ENCODE assay signal across 9 cellular contexts in genomic region chr6:151482290-151482689, GRCh38. TPM values are rescaled to one million over a fixed set of nuclear protein-coding genes. Genes with fewer than 3 reads are reported as not detected.
DNase-seq lines count a peak whose midpoint lies in the region; ATAC-seq and TF ChIP-seq lines count a peak whose summit lies in the region.
"Had no signal": no experiment of that assay in that cellular context is flagged by ENCODE, and none has a peak within 500 bp of the region (broad histone marks: within the 10 kb centered on the region; RNA-seq: fewer than 3 reads in every experiment).

No MANE protein-coding gene starts in this region.

- H3K79me2 ChIP-seq in GM23248 (ENCODE audit: insufficient read depth): no peaks in the 10 kb centered on the region

- H3K9me3 ChIP-seq in GM23248 (ENCODE audit: low read depth) (no peaks in the 10 kb centered on the region), mucosa of stomach (ENCODE audit: control insufficient read depth, low read length) (no peaks in the 10 kb centered on the region), sigmoid colon (no peaks in the 10 kb centered on the region)

- H3K36me3 ChIP-seq in GM23248 (ENCODE audit: low read depth) (no peaks in the 10 kb centered on the region), mucosa of stomach (ENCODE audit: control insufficient read depth, insufficient read depth, low read length) (no peaks in the 10 kb centered on the region), sigmoid colon (no peaks in the 10 kb centered on the region)

- H3K4me2 ChIP-seq in GM23248 (ENCODE audit: unreplicated experiment): peak overlapping the region; percentile 82

- 3 to 6% methylated on average over 5 of the region's 5 CpGs for WGBS in GM23248 (ENCODE audit: low coverage in 1 of 2, low lambda C conversion rate in 2 of 2, missing lambda C conversion rate in 2 of 2), 2 experiments
- 32 to 56% methylated on average over 5 of the region's 5 CpGs for WGBS in sigmoid colon, 2 donors

- H3F3A ChIP-seq in GM23248 (ENCODE audit: insufficient read depth): peaks cover 6% of the 10 kb centered on the region; the same call in 1 of the 2 replicates

- H3K27ac Mint-ChIP-seq in activated naive CD8-positive, alpha-beta T cell treated with anti-CD3 and anti-CD28 coated beads, Interleukin-2, amount 50 U/mL, for 24 hours: peak overlapping the region; percentile 66

- H4K20me1 ChIP-seq in GM23248 (ENCODE audit: insufficient read depth): no peaks in the 10 kb centered on the region

- DNase-seq in CD1c-positive myeloid dendritic cell (ENCODE audit: extremely low spot score): peak; percentile 78
- DNase-seq in GM23248: peak; percentile 53
- no peak for DNase-seq in activated naive CD8-positive, alpha-beta T cell treated with anti-CD3 and anti-CD28 coated beads, Interleukin-2, amount 50 U/mL, for 24 hours
- DNase-seq in sigmoid colon: no peak
- no peak for DNase-seq in substantia nigra (lab: John Stamatoyannopoulos, UW)

- peak overlapping the region; percentile 89 for H2AFZ ChIP-seq in GM23248

- H3K9me3 Mint-ChIP-seq in activated naive CD8-positive, alpha-beta T cell treated with anti-CD3 and anti-CD28 coated beads, Interleukin-2, amount 50 U/mL, for 24 hours: no peaks in the 10 kb centered on the region

- H3K27ac ChIP-seq in GM23248: peak overlapping the region; percentile 29
- peak overlapping the region in 1 of 4 donors; percentile 18 for H3K27ac ChIP-seq in sigmoid colon
- H3K27ac ChIP-seq in substantia nigra (ENCODE audit: low read depth, low read length, poor library complexity, severe bottlenecking): no peak overlapping the region

- H3K4me3 Mint-ChIP-seq in activated naive CD8-positive, alpha-beta T cell treated with anti-CD3 and anti-CD28 coated beads, Interleukin-2, amount 50 U/mL, for 24 hours: peak overlapping the region; percentile 22

- H3K36me3 Mint-ChIP-seq in activated naive CD8-positive, alpha-beta T cell treated with anti-CD3 and anti-CD28 coated beads, Interleukin-2, amount 50 U/mL, for 24 hours (ENCODE audit: low read depth): no peaks in the 10 kb centered on the region

- H3K27me3 Mint-ChIP-seq in activated naive CD8-positive, alpha-beta T cell treated with anti-CD3 and anti-CD28 coated beads, Interleukin-2, amount 50 U/mL, for 24 hours: no peaks in the 10 kb centered on the region

- H3K4me3 ChIP-seq in GM23248: peak overlapping the region; percentile 64
- no peak overlapping the region for H3K4me3 ChIP-seq in mucosa of stomach (ENCODE audit: low read length)
- H3K4me3 ChIP-seq in sigmoid colon: peak overlapping the region in 1 of 4 donors; percentile 7

- no peak for ATAC-seq in activated naive CD8-positive, alpha-beta T cell treated with anti-CD3 and anti-CD28 coated beads, Interleukin-2, amount 50 U/mL, for 24 hours
- ATAC-seq in GM21737 (IDR thresholded peaks at IDR 0.05; ENCODE audit: unreplicated experiment) (no peak), HG03571 (IDR thresholded peaks at IDR 0.05; ENCODE audit: unreplicated experiment) (no peak)
- ATAC-seq: activated CD4-positive, CD25-positive, alpha-beta regulatory T cell treated with anti-CD3 and anti-CD28 coated beads, Interleukin-2, amount 50 U/mL, for 24 hours had no signal

- TF ChIP-seq POLR2A in sigmoid colon (IDR thresholded peaks at IDR 0.05): no peak

- H3K9me2 ChIP-seq in GM23248 (ENCODE audit: insufficient read depth): no peaks in the 10 kb centered on the region

- TF ChIP-seq CTCF in sigmoid colon (IDR thresholded peaks at IDR 0.05): no peak

- peaks cover 22% of the 10 kb centered on the region for H3K4me1 Mint-ChIP-seq in activated naive CD8-positive, alpha-beta T cell treated with anti-CD3 and anti-CD28 coated beads, Interleukin-2, amount 50 U/mL, for 24 hours

- TF ChIP-seq EP300 in sigmoid colon (IDR thresholded peaks at IDR 0.05): no peak

- H3K27me3 ChIP-seq in GM23248 (replicated peaks; ENCODE audit: insufficient read depth) (no peaks in the 10 kb centered on the region), mucosa of stomach (ENCODE audit: control insufficient read depth, insufficient read depth, low read length) (no peaks in the 10 kb centered on the region), sigmoid colon (no peaks in the 10 kb centered on the region)

- intact Hi-C loops in sigmoid colon (cut with DNase I): no loop called here

- H3K4me1 ChIP-seq in GM23248 (ENCODE audit: insufficient read depth): peaks cover 20% of the 10 kb centered on the region; the same call in 1 of the 2 replicates
- H3K4me1 ChIP-seq in mucosa of stomach (ENCODE audit: control insufficient read depth, insufficient read depth, low read length): peaks cover 5% of the 10 kb centered on the region
- peaks cover 0 to 4% (median 0%) of the 10 kb centered on the region in 4 donors for H3K4me1 ChIP-seq in sigmoid colon

- in situ Hi-C loops in GM23248 (cut with MboI): no loop called here

- H3K9ac ChIP-seq in GM23248 (peak overlapping the region; percentile 67), mucosa of stomach (ENCODE audit: low read length) (peak overlapping the region; percentile 51)

RNA-seq across cellular contexts. Expression of gene CCDC170, which starts 11.5 kb away (rescaled TPM):
- 0.11 TPM in 1 of 2 replicates, not detected in the other for total RNA-seq in GM23248 (2014; rRNA removed; shearing (Covaris generic))
- polyA plus RNA-seq in GM23248 (2016; fragmentation: Nextera tagmentation; extraction: Ambion mirVana) (0.27 and 0.49 TPM in 2 replicates), sigmoid colon (1 to 10 TPM in 1 of 3 donors, under 1 TPM in 2; 0.60 to 2.5 (median 0.66) TPM)
- total RNA-seq in sigmoid colon: under 1 TPM; 0.33 to 0.83 (median 0.56) TPM

RNA-seq across cellular contexts. Expression of gene RMND1, which starts 30.4 kb away (rescaled TPM):
- 29.9 and 31.1 TPM in 2 replicates for total RNA-seq in GM23248 (2014; rRNA removed; shearing (Covaris generic))
- polyA plus RNA-seq in GM23248 (2016; fragmentation: Nextera tagmentation; extraction: Ambion mirVana): 25.6 and 30.6 TPM in 2 replicates
- total RNA-seq in sigmoid colon: 10 to 100 TPM; 12.4 to 26.3 (median 20.7) TPM
- polyA plus RNA-seq in sigmoid colon: 10 to 100 TPM; 14.6 to 16.9 (median 16.2) TPM

Comparison
In these comparisons a context has a peak if more than half of its experiments do, and no peak if none do; other contexts are left out.
1. DNase-seq: peak in CD1c-positive myeloid dendritic cell (single experiment) and GM23248 (single experiment); none in activated naive CD8-positive, alpha-beta T cell treated with anti-CD3 and anti-CD28 coated beads, Interleukin-2, amount 50 U/mL, for 24 hours (single experiment), sigmoid colon (single experiment) and substantia nigra (0 of 49).